Comparison of ENCODE assay signal across 33 cellular contexts in genomic region chr15:23846218-23846617, GRCh38.
"Had no signal": no experiment of that assay in that cellular context is flagged by ENCODE, and none has a peak within 500 bp of the region (broad histone marks: within the 10 kb centered on the region; RNA-seq: fewer than 3 reads in every experiment).

No MANE protein-coding gene starts in this region.

- ATAC-seq: activated naive CD4-positive, alpha-beta T cell treated with anti-CD3 and anti-CD28 coated beads, Interleukin-2, amount 50 U/mL, for 72 hours; activated naive CD8-positive, alpha-beta T cell treated with anti-CD3 and anti-CD28 coated beads, Interleukin-2, amount 50 U/mL, for 24 hours; activated T-cell treated with anti-CD3 and anti-CD28 coated beads, Interleukin-2, amount 50 U/mL, for 4 hours; activated T-cell treated with anti-CD3 and anti-CD28 coated beads, Interleukin-2, amount 50 U/mL, for 72 hours; activated T-helper 17 cell treated with anti-CD3 and anti-CD28 coated beads, Interleukin-2, amount 50 U/mL, for 72 hours; body of pancreas had no signal

- H3K4me1 ChIP-seq: adrenal gland, ascending aorta, body of pancreas, breast epithelium had no signal

- H3K27me3 ChIP-seq: adrenal gland, ascending aorta, body of pancreas, brain microvascular endothelial cell, breast epithelium, cardiac muscle cell had no signal

- H3K9me3 ChIP-seq: adrenal gland, ascending aorta, body of pancreas had no signal

- H3K4me3 ChIP-seq: adrenal gland, ascending aorta, body of pancreas, breast epithelium, cardiac muscle cell had no signal

- H3K36me3 ChIP-seq: adrenal gland, ascending aorta, brain microvascular endothelial cell, breast epithelium, cardiac muscle cell had no signal

- DNase-seq: activated effector memory CD4-positive, alpha-beta T cell treated with anti-CD3 and anti-CD28 coated beads, Interleukin-2, amount 50 U/mL, for 16 hours; activated effector memory CD4-positive, alpha-beta T cell treated with Interleukin-2 at 50 U/mL for 16 hours; activated gamma-delta T cell; activated gamma-delta T cell treated with Interleukin-2 at 50 U/mL for 16 hours; activated naive CD4-positive, alpha-beta T cell; activated naive CD4-positive, alpha-beta T cell treated with anti-CD3 and anti-CD28 coated beads for 36 hours; activated naive CD4-positive, alpha-beta T cell treated with anti-CD3 and anti-CD28 coated beads, Interleukin-2, amount 10 ng/mL, durations not matched to agents 7 days and 5 days; activated naive CD4-positive, alpha-beta T cell treated with anti-CD3 and anti-CD28 coated beads, Interleukin-2, amount 50 U/mL, for 16 hours; activated naive CD4-positive, alpha-beta T cell treated with Interleukin-2 at 50 U/mL for 16 hours; activated naive CD8-positive, alpha-beta T cell treated with anti-CD3 and anti-CD28 coated beads for 36 hours; activated naive CD8-positive, alpha-beta T cell treated with anti-CD3 and anti-CD28 coated beads, Interleukin-2, amount 10 ng/mL, durations not matched to agents 7 days and 5 days; activated naive CD8-positive, alpha-beta T cell treated with anti-CD3 and anti-CD28 coated beads, Interleukin-2, amount 50 U/mL, for 24 hours; activated T-cell treated with anti-CD3 and anti-CD28 coated beads, Interleukin-2, amount 50 U/mL, for 4 hours; activated T-cell treated with anti-CD3 and anti-CD28 coated beads, Interleukin-2, amount 50 U/mL, for 48 hours; activated T-cell treated with anti-CD3 and anti-CD28 coated beads, Interleukin-2, amount 50 U/mL, for 72 hours; adrenal gland; amniotic stem cell; amygdala; anterior cingulate cortex; aorta; body of pancreas; brain microvascular endothelial cell; caudate nucleus; central memory CD4-positive, alpha-beta T cell; cerebellar nuclear complex had no signal

- FAIRE-seq: astrocyte, bronchial epithelial cell, colon had no signal

- H3K27ac ChIP-seq: adrenal gland, ascending aorta, body of pancreas, brain microvascular endothelial cell, breast epithelium, cardiac muscle cell had no signal
